8 cellular contexts compared by ENCODE assay signal in genomic region chr1:183185941-183186490, GRCh38. TPM values are rescaled to one million over a fixed set of nuclear protein-coding genes. Genes with fewer than 3 reads are reported as not detected.
DNase-seq lines count a peak whose midpoint lies in the region; ATAC-seq, FAIRE-seq and TF ChIP-seq lines count a peak whose summit lies in the region.

Gene LAMC2 (plus strand): TSS chr1:183186264. CDS start chr1:183186353, 89 bp downstream.

- TF ChIP-seq CTCF in GM12878 (IDR thresholded peaks at IDR 0.05 in 2 of 3, conservative IDR thresholded peaks at IDR 0.05 in 1 of 3; ENCODE audit: control insufficient read depth in 2 of 3, extremely low read depth in 1 of 3, insufficient read depth in 1 of 3, low read depth in 3 of 3, low read length in 3 of 3), result no peak

- H3K9me3 Mint-ChIP-seq in stimulated activated naive B cell treated with anti-CD40 and anti-IgM and Interleukin-4, amounts not matched to agents 10 μg/mL and 1 μg/mL and 100 μg/mL, for 72 hours, result no peaks in the 10 kb centered on the region

- peak within 1 kb of the TSS; percentile 49 to 80 for H3K4me3 Mint-ChIP-seq in stimulated activated naive B cell treated with anti-CD40 and anti-IgM and Interleukin-4, amounts not matched to agents 10 μg/mL and 1 μg/mL and 100 μg/mL, for 72 hours

- no peak within 1 kb of the TSS for H3K4me3 ChIP-seq in GM12878

- CTCF ChIA-PET in GM12878 (lab: Yijun Ruan, JAX), result interaction anchor here (1.7 to 2.0 kb wide), 2 partner anchors 10 to 42 kb away, joined by 5 to 10 read pairs; no protein-coding TSS in a partner anchor

- H3K4me1 ChIP-seq in GM12878 (ENCODE audit: control insufficient read depth, insufficient read depth, low read length), result peaks cover 1% of the 10 kb centered on the region; the same call in 1 of the 2 replicates

- peaks cover 34 to 35% of the 10 kb centered on the region in 2 donors for H3K27me3 Mint-ChIP-seq in stimulated activated naive B cell treated with anti-CD40 and anti-IgM and Interleukin-4, amounts not matched to agents 10 μg/mL and 1 μg/mL and 100 μg/mL, for 72 hours

- no peak for TF ChIP-seq POLR2A in GM12878 (IDR thresholded peaks at IDR 0.05; ENCODE audit: low read depth, low read length)

- POLR2A ChIA-PET in GM12878 (lab: Charles Lee), result interaction anchor here (0.9 kb wide), 1 partner anchor 74 kb away, joined by 3 read pairs; no protein-coding TSS in a partner anchor

- TF ChIP-seq RAD21 in GM12878 (IDR thresholded peaks at IDR 0.05; ENCODE audit: insufficient read depth, low read depth, low read length), result no peak

- peak; percentile 31; the same call in 2 of the 3 replicates for ATAC-seq in GM12878
- peak; percentile 45 to 73 for ATAC-seq in stimulated activated naive B cell treated with anti-CD40 and anti-IgM and Interleukin-4, amounts not matched to agents 10 μg/mL and 1 μg/mL and 100 μg/mL, for 72 hours (replicated peaks)
- ATAC-seq in HG02610 (IDR thresholded peaks at IDR 0.05; ENCODE audit: unreplicated experiment), result no peak
- no peak for ATAC-seq in HG03139 (IDR thresholded peaks at IDR 0.05; ENCODE audit: unreplicated experiment)

- peak within 1 kb of the TSS; percentile 26; the same call in 1 of the 2 replicates for H3K4me2 ChIP-seq in GM12878 (ENCODE audit: control insufficient read depth, insufficient read depth)

- no peaks in the 10 kb centered on the region; the same call in 2 of the 3 replicates for H3K9me3 ChIP-seq in GM12878 (replicated peaks; ENCODE audit: control insufficient read depth, insufficient read depth, low read length)

- no peak within 1 kb of the TSS for H3K27ac Mint-ChIP-seq in stimulated activated naive B cell treated with anti-CD40 and anti-IgM and Interleukin-4, amounts not matched to agents 10 μg/mL and 1 μg/mL and 100 μg/mL, for 72 hours

- TF ChIP-seq EP300 in GM12878 (IDR thresholded peaks at IDR 0.05; ENCODE audit: borderline replicate concordance in 1 of 2, control insufficient read depth in 1 of 2, low read depth in 2 of 2, low read length in 2 of 2), result no peak

- FAIRE-seq in GM12878 (lab: Jason Lieb, UNC) (no peak), islet of Langerhans (lab: Jason Lieb, UNC) (peak; percentile 84)

- DNase-seq in stimulated activated CD4-positive, alpha-beta T cell treated with anti-CD3 and anti-CD28 coated beads, Interleukin-12 subunit alpha, Interleukin-12 subunit beta, amount 100 ng/mL, for 4 hours, result peak; percentile 2
- no peak for DNase-seq in stimulated activated CD4-positive, alpha-beta T cell treated with anti-CD3 and anti-CD28 coated beads, Interleukin-4, amount 100 ng/mL, for 24 hours
- DNase-seq in GM12878 (ENCODE audit: low read depth, low spot score) (no peak), activated gamma-delta T cell treated with Interleukin-2 at 50 U/mL for 16 hours (no peak)
- DNase-seq in stimulated activated naive B cell treated with anti-CD40 and anti-IgM and Interleukin-4, amounts not matched to agents 10 μg/mL and 1 μg/mL and 100 μg/mL, for 72 hours, result no peak

- 63% methylated on average over 30 of the region's 30 CpGs for WGBS in GM12878 (ENCODE audit: insufficient coverage, insufficient replicate concordance, low lambda C conversion rate, missing lambda C conversion rate)

- RAD21 ChIA-PET in GM12878 (lab: Charles Lee; ENCODE audit: unreplicated experiment), result interaction anchor here (1.6 kb wide), 1 partner anchor 9 kb away, joined by 5 read pairs; no protein-coding TSS in a partner anchor

- in situ Hi-C loops in GM12878 (cut with MboI), result no loop called here

- no TSS peak for BruUV-seq in GM12878 (replicated peaks; lab: Mats Ljungman, UMichigan)

- H4K20me1 ChIP-seq in GM12878 (ENCODE audit: control insufficient read depth, insufficient read depth), result no peaks in the 10 kb centered on the region

- no peaks in the 10 kb centered on the region for H3K36me3 ChIP-seq in GM12878 (ENCODE audit: control insufficient read depth in 2 of 2, insufficient read depth in 2 of 2, low read length in 1 of 2)

- no peaks in the 10 kb centered on the region for H3K36me3 Mint-ChIP-seq in stimulated activated naive B cell treated with anti-CD40 and anti-IgM and Interleukin-4, amounts not matched to agents 10 μg/mL and 1 μg/mL and 100 μg/mL, for 72 hours

- intact Hi-C loops in GM12878 (cut with micrococcal nuclease; ENCODE audit: unreplicated experiment), result no loop called here

- peak within 1 kb of the TSS; percentile 71 for H2AFZ ChIP-seq in GM12878 (ENCODE audit: control insufficient read depth, low read depth, low read length)

- no peaks in the 10 kb centered on the region for H3K79me2 ChIP-seq in GM12878 (ENCODE audit: control insufficient read depth, insufficient read depth, low read length)

- no peak within 1 kb of the TSS for H3K27ac ChIP-seq in GM12878 (ENCODE audit: control insufficient read depth, insufficient read depth)

- peaks cover 2 to 13% of the 10 kb centered on the region in 2 donors for H3K4me1 Mint-ChIP-seq in stimulated activated naive B cell treated with anti-CD40 and anti-IgM and Interleukin-4, amounts not matched to agents 10 μg/mL and 1 μg/mL and 100 μg/mL, for 72 hours

- SMC1A ChIA-PET in GM12878 (lab: Charles Lee; ENCODE audit: uncharacterized antibody, unreplicated experiment), result no interaction called here

- no peaks in the 10 kb centered on the region for H3K27me3 ChIP-seq in GM12878 (replicated peaks in 1 of 2; ENCODE audit: control insufficient read depth in 2 of 2, insufficient read depth in 2 of 2, low read length in 1 of 2)

- no peak within 1 kb of the TSS for H3K9ac ChIP-seq in GM12878 (ENCODE audit: control insufficient read depth, insufficient read depth, low read length)

TF ChIP-seq in GM12878, 131 proteins besides CTCF, POLR2A, EP300 and RAD21 (continues in another document):
- TF ChIP-seq PKNOX1 (IDR thresholded peaks at IDR 0.05) (no peak), MYB (IDR thresholded peaks at IDR 0.05; ENCODE audit: borderline replicate concordance, low read depth, low read length) (no peak), MLLT1 (IDR thresholded peaks at IDR 0.05) (0 out of 2 replicates have a peak, but pooled peaks have one; percentile 28), SUZ12 (IDR thresholded peaks at IDR 0.05; ENCODE audit: unreplicated experiment) (no peak), TAF1 (IDR thresholded peaks at IDR 0.05; ENCODE audit: borderline replicate concordance, low read depth, low read length) (no peak)

RNA-seq across cellular contexts. Expression of gene LAMC2, which starts in this region (rescaled TPM):
- 0.33 and 0.44 TPM in 2 replicates for total RNA-seq in GM12878 (2013; cell fraction: nucleolus; rRNA removed)
- total RNA-seq in GM12878 (2014; rRNA removed), result 0.85 and 0.98 TPM in 2 replicates
- total RNA-seq in GM12878 (2014; rRNA removed; fragmentation: Illumina TruSeq; extraction: Trizol), result 1.1 and 1.2 TPM in 2 replicates
- total RNA-seq in GM12878 (2021), result 1.1 and 1.5 TPM in 2 replicates
- polyA plus RNA-seq in GM12878 (2011; ENCODE audit: low read depth), result 0.08 TPM
- 0.17 and 0.27 TPM in 2 replicates for polyA plus RNA-seq in GM12878 (2011; rRNA removed)
- polyA plus RNA-seq in GM12878 (2011; cell fraction: cytosol; rRNA removed), result 0.06 and 0.10 TPM in 2 replicates
- 0.06 and 0.10 TPM in 2 replicates for polyA plus RNA-seq in GM12878 (2011; cell fraction: nucleus; rRNA removed)
- polyA plus RNA-seq in GM12878 (2012), result 0.13 and 0.14 TPM in 2 replicates
- polyA plus RNA-seq in GM12878 (2014; fragmentation: Illumina TruSeq; extraction: Trizol), result 0.78 and 0.93 TPM in 2 replicates
- polyA plus RNA-seq in GM12878 (2014; fragmentation: Nextera tagmentation; extraction: Ambion mirVana), result under 1 TPM; 0.77 to 0.93 TPM
- 0.74 and 0.92 TPM in 2 replicates for polyA plus RNA-seq in GM12878 (2014; rRNA removed)
- polyA plus RNA-seq in GM12878 (2016; fragmentation: Nextera tagmentation; extraction: Ambion mirVana), result 1 to 10 TPM in 1 of 2 experiments, under 1 TPM in 1; 0.82 to 1.1 TPM
- polyA minus RNA-seq in GM12878 (2011; rRNA and poly(A)+ RNA removed), result 0.21 and 0.29 TPM in 2 replicates
- polyA minus RNA-seq in GM12878 (2011; cell fraction: cytosol; rRNA and poly(A)+ RNA removed), result 0.27 TPM in 1 of 2 replicates, not detected in the other
- under 0.01 and 0.10 TPM in 2 replicates for polyA minus RNA-seq in GM12878 (2011; cell fraction: nucleus; rRNA and poly(A)+ RNA removed)

Comparison
In these comparisons a context has a peak if more than half of its experiments do, and no peak if none do; other contexts are left out.
1. ATAC-seq: peak in GM12878 (single experiment) and stimulated activated naive B cell treated with anti-CD40 and anti-IgM and Interleukin-4, amounts not matched to agents 10 μg/mL and 1 μg/mL and 100 μg/mL, for 72 hours (2 of 2); none in HG02610 (single experiment) and HG03139 (single experiment).